ENCODE assay signal across 8 cellular contexts in the genomic region with DNA sequence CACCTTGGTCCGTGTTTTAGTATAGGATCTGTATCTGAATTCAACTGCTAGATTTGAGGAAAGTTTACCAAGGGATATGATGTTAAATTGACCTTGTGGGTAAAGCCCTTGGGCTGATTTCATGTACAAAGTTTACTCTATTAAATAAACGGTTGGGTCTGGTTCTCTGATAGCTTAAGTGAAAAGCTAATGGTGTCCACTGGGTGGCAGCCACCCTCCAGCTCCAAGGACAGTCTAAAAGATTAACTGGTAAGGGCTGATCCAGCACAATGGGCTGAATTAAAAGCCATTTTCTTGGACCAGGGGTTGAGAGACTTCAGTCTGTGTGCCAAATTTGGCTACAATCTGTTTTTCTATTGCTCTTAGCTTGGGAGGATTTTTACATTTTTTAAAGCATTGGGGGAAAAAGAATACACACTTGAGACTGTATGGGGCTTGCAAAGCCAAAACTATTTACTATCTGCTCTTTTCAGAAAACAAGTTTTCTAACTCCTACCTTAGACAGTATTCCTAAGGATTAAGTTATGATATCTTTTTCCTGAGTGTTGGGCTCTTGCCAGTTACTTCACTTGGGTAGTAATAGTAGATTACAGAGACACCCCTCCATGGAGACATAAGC.
A peak's percentile ranks its signal among the peaks of the same experiment; 100 is the strongest.
DNase-seq lines count a peak whose midpoint lies in the region; ATAC-seq and TF ChIP-seq lines count a peak whose summit lies in the region.

No MANE protein-coding gene starts in this region.

- no peak overlapping the region for H3K27ac Mint-ChIP-seq in T-helper 17 cell
- H3K27ac Mint-ChIP-seq in endothelial cell (ENCODE audit: unreplicated experiment) = no peak overlapping the region

- H3K79me1 ChIP-seq in mesendoderm (ENCODE audit: low read length) = peaks cover 2% of the 10 kb centered on the region

- no peak overlapping the region for H3K27ac ChIP-seq in mesendoderm (ENCODE audit: low read depth, low read length)
- no peak overlapping the region for H3K27ac ChIP-seq in upper lobe of left lung

- no peaks in the 10 kb centered on the region for H3K4me1 ChIP-seq in mesendoderm (ENCODE audit: control insufficient read depth, low read depth, low read length)
- peaks cover 0 to 5% (median 0%) of the 10 kb centered on the region in 4 donors for H3K4me1 ChIP-seq in upper lobe of left lung

- H2AK5ac ChIP-seq in mesendoderm (ENCODE audit: low read length) = no peak overlapping the region

- no peak overlapping the region for H4K8ac ChIP-seq in mesendoderm (ENCODE audit: low read depth, low read length)

- H3K9ac ChIP-seq in mesendoderm (ENCODE audit: low read length) = no peak overlapping the region

- H3K36me3 Mint-ChIP-seq in T-helper 17 cell (ENCODE audit: low read depth) (no peaks in the 10 kb centered on the region), endothelial cell (ENCODE audit: low read depth, unreplicated experiment) (peaks cover 7% of the 10 kb centered on the region)

- H3K4me1 Mint-ChIP-seq in T-helper 17 cell = peaks cover 6% of the 10 kb centered on the region
- no peaks in the 10 kb centered on the region for H3K4me1 Mint-ChIP-seq in endothelial cell (ENCODE audit: unreplicated experiment)

- H2BK15ac ChIP-seq in mesendoderm (replicated peaks; ENCODE audit: low read depth) = no peak overlapping the region

- TF ChIP-seq POLR2A in upper lobe of left lung (IDR thresholded peaks at IDR 0.05) = no peak

- no peak overlapping the region for H2BK5ac ChIP-seq in mesendoderm (ENCODE audit: low read length)

- H3K4me2 ChIP-seq in mesendoderm (ENCODE audit: low read length) = no peak overlapping the region

- H4K5ac ChIP-seq in mesendoderm (ENCODE audit: low read length) = no peak overlapping the region

- H3K9me3 ChIP-seq in T-helper 17 cell (ENCODE audit: control insufficient read depth, low read length, poor library complexity, severe bottlenecking) (no peaks in the 10 kb centered on the region), upper lobe of left lung (no peaks in the 10 kb centered on the region)

- H3K23ac ChIP-seq in mesendoderm (ENCODE audit: low read length) = no peak overlapping the region

- no peak overlapping the region for H3K18ac ChIP-seq in mesendoderm (ENCODE audit: low read length)

- no peaks in the 10 kb centered on the region for H3K36me3 ChIP-seq in mesendoderm (ENCODE audit: control insufficient read depth, insufficient read depth, low read length)
- H3K36me3 ChIP-seq in upper lobe of left lung = no peaks in the 10 kb centered on the region

- ATAC-seq in GM18502 (IDR thresholded peaks at IDR 0.05; ENCODE audit: poor library complexity, unreplicated experiment) (peak; percentile 60), T-helper 17 cell (peak; percentile 56), upper lobe of left lung (ENCODE audit: low FRiP score in 2 of 2) (peak; percentile 80 to 83), HG02852 (IDR thresholded peaks at IDR 0.05; ENCODE audit: unreplicated experiment) (no peak)

- H3K56ac ChIP-seq in mesendoderm (ENCODE audit: low read length) = no peak overlapping the region

- no peak for TF ChIP-seq EP300 in upper lobe of left lung (IDR thresholded peaks at IDR 0.05)

- H3K4ac ChIP-seq in mesendoderm (ENCODE audit: low read depth, low read length) = no peak overlapping the region

- H3K4me3 ChIP-seq in LNCaP clone FGC (ENCODE audit: low read depth, low read length) (no peak overlapping the region), mesendoderm (ENCODE audit: low read length) (no peak overlapping the region), upper lobe of left lung (no peak overlapping the region)

- H3K9me3 Mint-ChIP-seq in endothelial cell (ENCODE audit: unreplicated experiment) = no peaks in the 10 kb centered on the region

- peak; percentile 80 for TF ChIP-seq CTCF in LNCaP clone FGC (IDR thresholded peaks at IDR 0.05; ENCODE audit: control insufficient read depth, extremely low read depth, insufficient read depth)
- peak; percentile 23 for TF ChIP-seq CTCF in endothelial cell (IDR thresholded peaks at IDR 0.05; ENCODE audit: unreplicated experiment)
- TF ChIP-seq CTCF in upper lobe of left lung (IDR thresholded peaks at IDR 0.05) = peak in 5 of 6 experiments; percentile 16 to 50 (median 43)

- H3K27me3 ChIP-seq in mesendoderm (ENCODE audit: insufficient read depth, low read length, poor library complexity) (no peaks in the 10 kb centered on the region), upper lobe of left lung (no peaks in the 10 kb centered on the region)

- no CpG with 5 or more reads among the region's 2 CpGs for WGBS in mesendoderm (ENCODE audit: extremely low coverage, insufficient coverage, low lambda C conversion rate)
- WGBS in upper lobe of left lung, 2 donors = 10 to 15% methylated on average over 2 of the region's 2 CpGs

- peak; percentile 19 to 35 for DNase-seq in AML-193 (lab: John Stamatoyannopoulos, UW)
- peak; percentile 26 for DNase-seq in LNCaP clone FGC (ENCODE audit: low read depth)
- no peak for DNase-seq in T-helper 17 cell
- peak; percentile 56 for DNase-seq in endothelial cell (ENCODE audit: low spot score)
- peak; percentile 67 for DNase-seq in mesendoderm
- peak in 1 of 2 donors; percentile 29 for DNase-seq in upper lobe of left lung

- H3K27me3 Mint-ChIP-seq in T-helper 17 cell (no peaks in the 10 kb centered on the region), endothelial cell (ENCODE audit: unreplicated experiment) (no peaks in the 10 kb centered on the region)

- H3K4me3 Mint-ChIP-seq in T-helper 17 cell (no peak overlapping the region), endothelial cell (ENCODE audit: unreplicated experiment) (no peak overlapping the region)

- no peak overlapping the region for H2BK120ac ChIP-seq in mesendoderm (ENCODE audit: low read depth, low read length)

- peaks cover 3% of the 10 kb centered on the region for H3K79me2 ChIP-seq in mesendoderm (ENCODE audit: control insufficient read depth, insufficient read depth, low read length)

Comparison
In these comparisons a context has a peak if more than half of its experiments do, and no peak if none do; other contexts are left out.
1. DNase-seq: peak in AML-193 (2 of 2), LNCaP clone FGC (single experiment), endothelial cell (single experiment) and mesendoderm (single experiment); none in T-helper 17 cell (0 of 3).
2. CTCF ChIP-seq: peak in every context shown above with its lines; median percentile 80 in LNCaP clone FGC; 43 in upper lobe of left lung; 23 in endothelial cell.